In genomic region chr10:21797537-21797936, GRCh38 we compare ENCODE assay signal across 19 cellular contexts.
A peak's percentile ranks its signal among the peaks of the same experiment; 100 is the strongest.
DNase-seq lines count a peak whose midpoint lies in the region; ATAC-seq and TF ChIP-seq lines count a peak whose summit lies in the region.
"Had no signal": no experiment of that assay in that cellular context is flagged by ENCODE, and none has a peak within 500 bp of the region (broad histone marks: within the 10 kb centered on the region; RNA-seq: fewer than 3 reads in every experiment).

No MANE protein-coding gene starts in this region.

- DNase-seq in activated CD4-positive, alpha-beta T cell treated with anti-CD3 and anti-CD28 coated beads, Interleukin-2, amount 10 ng/mL, durations not matched to agents 24 days and 14 days, result no peak
- no peak for DNase-seq in activated CD4-positive, alpha-beta T cell treated with anti-CD3 and anti-CD28 coated beads, Interleukin-2, amount 50 U/mL, for 1 hour
- DNase-seq in left ventricle myocardium inferior (no peak), cardiac septum (ENCODE audit: low spot score) (no peak), NCI-H2171 treated with DMSO at 0.1 percent for 48 hours (lab: John Stamatoyannopoulos, UW) (no peak)
- DNase-seq in effector memory CD8-positive, alpha-beta T cell, result no peak
- DNase-seq: DMS79 treated with DMSO at 0.1 percent for 48 hours, GM23248, NCI-H1048, NCI-H146, NCI-H2107, NCI-H345, NCI-H69, PC-9 had no signal

- H3K27me3 ChIP-seq in left ventricle myocardium inferior (ENCODE audit: low read depth) (no peaks in the 10 kb centered on the region), thymus (ENCODE audit: control insufficient read depth, insufficient read depth) (no peaks in the 10 kb centered on the region)

- no peaks in the 10 kb centered on the region for H3K27me3 Mint-ChIP-seq in activated CD4-positive, alpha-beta T cell treated with anti-CD3 and anti-CD28 coated beads, Interleukin-2, amount 10 ng/mL, durations not matched to agents 24 days and 14 days
- H3K27me3 Mint-ChIP-seq in effector memory CD8-positive, alpha-beta T cell, result no peaks in the 10 kb centered on the region

- WGBS in thymus, result 97% methylated on average over 3 of the region's 3 CpGs

- H3K36me3 ChIP-seq in left ventricle myocardium inferior, result peaks cover 22% of the 10 kb centered on the region
- no peaks in the 10 kb centered on the region for H3K36me3 ChIP-seq in thymus (ENCODE audit: control insufficient read depth, insufficient read depth)

- no peaks in the 10 kb centered on the region for H3K4me1 ChIP-seq in left ventricle myocardium inferior
- no peaks in the 10 kb centered on the region for H3K4me1 ChIP-seq in thymus (ENCODE audit: control insufficient read depth, insufficient read depth, low read length)
- H3K4me1 ChIP-seq: A549 had no signal

- H3K9me3 ChIP-seq in left ventricle myocardium inferior (replicated peaks) (peaks cover 4% of the 10 kb centered on the region), thymus (ENCODE audit: control insufficient read depth) (no peaks in the 10 kb centered on the region)
- H3K9me3 ChIP-seq: A549 had no signal

- H3K4me3 ChIP-seq in left ventricle myocardium inferior (no peak overlapping the region), thymus (ENCODE audit: low read length) (no peak overlapping the region)
- H3K4me3 ChIP-seq: A549, GM23248, PC-9 had no signal

- intact Hi-C loops in activated CD4-positive, alpha-beta T cell treated with anti-CD3 and anti-CD28 coated beads, Interleukin-2, amount 10 ng/mL, durations not matched to agents 24 days and 14 days (cut with micrococcal nuclease), result no loop called here
- intact Hi-C loops in left ventricle myocardium inferior (cut with micrococcal nuclease), result no loop called here
- intact Hi-C loops in cardiac septum (cut with DNase I), result no loop called here

- H3K36me3 Mint-ChIP-seq in activated CD4-positive, alpha-beta T cell treated with anti-CD3 and anti-CD28 coated beads, Interleukin-2, amount 10 ng/mL, durations not matched to agents 24 days and 14 days (ENCODE audit: low read depth), result peaks cover 16% of the 10 kb centered on the region
- peaks cover 3% of the 10 kb centered on the region for H3K36me3 Mint-ChIP-seq in effector memory CD8-positive, alpha-beta T cell (ENCODE audit: insufficient read depth)

- peaks cover 4% of the 10 kb centered on the region for H3K9me3 Mint-ChIP-seq in activated CD4-positive, alpha-beta T cell treated with anti-CD3 and anti-CD28 coated beads, Interleukin-2, amount 10 ng/mL, durations not matched to agents 24 days and 14 days
- no peaks in the 10 kb centered on the region for H3K9me3 Mint-ChIP-seq in effector memory CD8-positive, alpha-beta T cell

- H3K4me3 Mint-ChIP-seq in activated CD4-positive, alpha-beta T cell treated with anti-CD3 and anti-CD28 coated beads, Interleukin-2, amount 10 ng/mL, durations not matched to agents 24 days and 14 days, result peak overlapping the region; percentile 20
- peak overlapping the region in 1 of 2 donors; percentile 26 for H3K4me3 Mint-ChIP-seq in effector memory CD8-positive, alpha-beta T cell
- H3K4me3 Mint-ChIP-seq: CD14-positive monocyte had no signal

- no peak for TF ChIP-seq CTCF in left ventricle myocardium inferior (IDR thresholded peaks at IDR 0.05; ENCODE audit: borderline replicate concordance)

- peak; percentile 11 for ATAC-seq in effector memory CD8-positive, alpha-beta T cell (replicated peaks)
- ATAC-seq in HG02840 (IDR thresholded peaks at IDR 0.05; ENCODE audit: low FRiP score, unreplicated experiment), result no peak
- ATAC-seq: A549, HCT116 had no signal

- peak overlapping the region; percentile 70 for H3K27ac Mint-ChIP-seq in activated CD4-positive, alpha-beta T cell treated with anti-CD3 and anti-CD28 coated beads, Interleukin-2, amount 10 ng/mL, durations not matched to agents 24 days and 14 days
- peak overlapping the region; percentile 0 to 88 for H3K27ac Mint-ChIP-seq in effector memory CD8-positive, alpha-beta T cell
- H3K27ac Mint-ChIP-seq: CD14-positive monocyte had no signal

- peak overlapping the region; percentile 50 for H3K27ac ChIP-seq in left ventricle myocardium inferior (replicated peaks)
- H3K27ac ChIP-seq in thymus (ENCODE audit: low read depth), result peak overlapping the region; percentile 0
- H3K27ac ChIP-seq: A549, GM23248, PC-9 had no signal

- H3K4me1 Mint-ChIP-seq in activated CD4-positive, alpha-beta T cell treated with anti-CD3 and anti-CD28 coated beads, Interleukin-2, amount 10 ng/mL, durations not matched to agents 24 days and 14 days, result peaks cover 15% of the 10 kb centered on the region
- peaks cover 11 to 26% of the 10 kb centered on the region in 2 donors for H3K4me1 Mint-ChIP-seq in effector memory CD8-positive, alpha-beta T cell (ENCODE audit: low read depth in 2 of 2)
- H3K4me1 Mint-ChIP-seq: CD14-positive monocyte had no signal
